17 cellular contexts compared by ENCODE assay signal in genomic region chr11:27865105-27865504, GRCh38.
A peak's percentile ranks its signal among the peaks of the same experiment; 100 is the strongest.
DNase-seq lines count a peak whose midpoint lies in the region; ATAC-seq, FAIRE-seq and TF ChIP-seq lines count a peak whose summit lies in the region.
"Had no signal": no experiment of that assay in that cellular context is flagged by ENCODE, and none has a peak within 500 bp of the region (broad histone marks: within the 10 kb centered on the region; RNA-seq: fewer than 3 reads in every experiment).

No MANE protein-coding gene starts in this region.

- no peak overlapping the region for H3K4me3 ChIP-seq in GM12878
- H3K4me3 ChIP-seq in mesenchymal stem cell (ENCODE audit: insufficient read depth in 1 of 2, low read depth in 1 of 2, low read length in 2 of 2), result no peak overlapping the region
- H3K4me3 ChIP-seq: BLaER1 treated with 17β-estradiol and CSF1 and Interleukin-3, amounts not matched to agents 10 nM and 100 nM; HAP-1; K562 had no signal

- H3K79me2 ChIP-seq in H9 (ENCODE audit: insufficient read depth, low read length), result no peaks in the 10 kb centered on the region
- H3K79me2 ChIP-seq in GM12878 (ENCODE audit: control insufficient read depth, insufficient read depth, low read length), result no peaks in the 10 kb centered on the region

- H2AK5ac ChIP-seq in H9 (ENCODE audit: insufficient read length, low read length) (no peak overlapping the region), mesenchymal stem cell (ENCODE audit: low read length, severe bottlenecking) (peak overlapping the region; percentile 73)

- FAIRE-seq in GM12878 (lab: Jason Lieb, UNC), result no peak
- FAIRE-seq: GM12891, GM18507, K562 had no signal

- no CpG with 5 or more reads among the region's 3 CpGs for WGBS in H9 (ENCODE audit: extremely low coverage, insufficient read length, low lambda C conversion rate)
- 7% methylated on average over 3 of the region's 3 CpGs for WGBS in GM12878 (ENCODE audit: insufficient coverage, insufficient replicate concordance, low lambda C conversion rate, missing lambda C conversion rate)
- WGBS in mesenchymal stem cell, result 87% methylated on average over 2 of the region's 3 CpGs

- 0 out of 3 replicates have a peak, but pooled peaks have one; percentile 11 for TF ChIP-seq CTCF in H9 (conservative IDR thresholded peaks at IDR 0.05)
- TF ChIP-seq CTCF in GM12878 (IDR thresholded peaks at IDR 0.05 in 2 of 3, conservative IDR thresholded peaks at IDR 0.05 in 1 of 3; ENCODE audit: control insufficient read depth in 2 of 3, extremely low read depth in 1 of 3, insufficient read depth in 1 of 3, low read depth in 3 of 3, low read length in 3 of 3), result no peak

- in situ Hi-C loops in GM12878 (cut with MboI), result no loop called here

- BruUV-seq in GM12878 (replicated peaks; lab: Mats Ljungman, UMichigan), result no TSS peak

- RAD21 ChIA-PET in GM12878 (lab: Charles Lee; ENCODE audit: unreplicated experiment), result interaction anchor here (0.7 kb wide), 1 partner anchor 46 kb away, joined by 3 read pairs; no protein-coding TSS in a partner anchor

- H3K9ac ChIP-seq in H9 (ENCODE audit: extremely low read depth, insufficient read length, low read length) (no peak overlapping the region), GM12878 (ENCODE audit: control insufficient read depth, insufficient read depth, low read length) (no peak overlapping the region), mesenchymal stem cell (ENCODE audit: low read length) (no peak overlapping the region)
- H3K9ac ChIP-seq: BLaER1 treated with 17β-estradiol and CSF1 and Interleukin-3, amounts not matched to agents 10 nM and 100 nM had no signal

- no peak overlapping the region for H3K56ac ChIP-seq in H9 (ENCODE audit: insufficient read length, low read depth, low read length)

- intact Hi-C loops in GM12878 (cut with micrococcal nuclease; ENCODE audit: unreplicated experiment), result no loop called here

- H3K27ac ChIP-seq in H9 (ENCODE audit: insufficient read length, low read depth, low read length) (no peak overlapping the region), GM12878 (ENCODE audit: control insufficient read depth, insufficient read depth) (no peak overlapping the region), mesenchymal stem cell (ENCODE audit: low read length, poor library complexity, severe bottlenecking) (no peak overlapping the region)
- H3K27ac ChIP-seq: BLaER1 treated with 17β-estradiol and CSF1 and Interleukin-3, amounts not matched to agents 10 nM and 100 nM; HL-60 had no signal

- H3K23ac ChIP-seq in H9 (ENCODE audit: insufficient read length, low read depth, low read length) (no peak overlapping the region), mesenchymal stem cell (ENCODE audit: low read length in 2 of 2) (peak overlapping the region in 1 of 2 experiments; percentile 77)

- H4K5ac ChIP-seq in H9 (ENCODE audit: insufficient read length, low read depth, low read length), result no peak overlapping the region

- H3K4me3 Mint-ChIP-seq in H9, result no peak overlapping the region
- H3K4me3 Mint-ChIP-seq: B cell; CD8-positive, alpha-beta T cell had no signal

- no peak for TF ChIP-seq EP300 in GM12878 (IDR thresholded peaks at IDR 0.05; ENCODE audit: borderline replicate concordance in 1 of 2, control insufficient read depth in 1 of 2, low read depth in 2 of 2, low read length in 2 of 2)

- H3K9me3 ChIP-seq in H9 (ENCODE audit: control insufficient read depth, low read depth, low read length) (no peaks in the 10 kb centered on the region), GM12878 (replicated peaks; ENCODE audit: control insufficient read depth, insufficient read depth, low read length) (no peaks in the 10 kb centered on the region), mesenchymal stem cell (ENCODE audit: control insufficient read depth, low read length) (no peaks in the 10 kb centered on the region)
- H3K9me3 ChIP-seq: BLaER1 treated with 17β-estradiol and CSF1 and Interleukin-3, amounts not matched to agents 10 nM and 100 nM; HAP-1 had no signal

- H3K27ac Mint-ChIP-seq in H9, result no peak overlapping the region; a peak in 1 of 7 replicates
- H3K27ac Mint-ChIP-seq: B cell; CD8-positive, alpha-beta T cell had no signal

- H3K4me1 Mint-ChIP-seq in H9, result peaks cover 0 to 2% of the 10 kb centered on the region in 2 experiments; a peak in 1 of 4 replicates
- H3K4me1 Mint-ChIP-seq: B cell had no signal

- H3K36me3 ChIP-seq in GM12878 (ENCODE audit: control insufficient read depth in 2 of 2, insufficient read depth in 2 of 2, low read length in 1 of 2), result no peaks in the 10 kb centered on the region
- no peaks in the 10 kb centered on the region for H3K36me3 ChIP-seq in mesenchymal stem cell (ENCODE audit: control insufficient read depth in 1 of 2, insufficient read depth in 2 of 2, low read depth in 1 of 2, low read length in 2 of 2)
- H3K36me3 ChIP-seq: BLaER1 treated with 17β-estradiol and CSF1 and Interleukin-3, amounts not matched to agents 10 nM and 100 nM; HAP-1 had no signal

- H4K8ac ChIP-seq in H9 (replicated peaks; ENCODE audit: insufficient read length, low read depth, low read length) (no peak overlapping the region), mesenchymal stem cell (ENCODE audit: low read length) (no peak overlapping the region)

- POLR2A ChIA-PET in GM12878 (lab: Charles Lee), result no interaction called here

- SMC1A ChIA-PET in GM12878 (lab: Charles Lee; ENCODE audit: uncharacterized antibody, unreplicated experiment), result interaction anchor here (0.9 to 2.3 kb wide), 3 partner anchors 8 to 631 kb away, joined by 3 to 8 read pairs (median 3); no protein-coding TSS in a partner anchor

- H2BK12ac ChIP-seq in H9 (ENCODE audit: insufficient read length, low read depth, low read length) (no peak overlapping the region), mesenchymal stem cell (ENCODE audit: low read length in 2 of 2) (no peak overlapping the region)

- H3K4me2 ChIP-seq in H9 (ENCODE audit: insufficient read depth, insufficient read length, low read length) (no peak overlapping the region), GM12878 (ENCODE audit: control insufficient read depth, insufficient read depth) (no peak overlapping the region), mesenchymal stem cell (ENCODE audit: low read length, poor library complexity, severe bottlenecking) (no peak overlapping the region)
- H3K4me2 ChIP-seq: BLaER1 treated with 17β-estradiol and CSF1 and Interleukin-3, amounts not matched to agents 10 nM and 100 nM had no signal

- H3K27me3 ChIP-seq in H9 (ENCODE audit: insufficient read depth, low read length) (no peaks in the 10 kb centered on the region), GM12878 (replicated peaks in 1 of 2; ENCODE audit: control insufficient read depth in 2 of 2, insufficient read depth in 2 of 2, low read length in 1 of 2) (no peaks in the 10 kb centered on the region), mesenchymal stem cell (ENCODE audit: control insufficient read depth in 1 of 2, insufficient read depth in 1 of 2, low read length in 2 of 2) (no peaks in the 10 kb centered on the region)
- H3K27me3 ChIP-seq: BLaER1 treated with 17β-estradiol and CSF1 and Interleukin-3, amounts not matched to agents 10 nM and 100 nM had no signal

- H3K9me3 Mint-ChIP-seq in H9, result no peaks in the 10 kb centered on the region
- H3K9me3 Mint-ChIP-seq: CD8-positive, alpha-beta T cell had no signal

- no peak overlapping the region for H2BK5ac ChIP-seq in H9 (ENCODE audit: insufficient read length, low read length)
- peak overlapping the region; percentile 5 for H2BK5ac ChIP-seq in mesenchymal stem cell (ENCODE audit: low read depth, low read length, poor library complexity, severe bottlenecking)

- ATAC-seq in GM12878 (no peak), GM19324 (IDR thresholded peaks at IDR 0.05; ENCODE audit: low FRiP score, unreplicated experiment) (no peak)
- ATAC-seq: CD8-positive, alpha-beta T cell; K562 had no signal

- no peaks in the 10 kb centered on the region; a peak in 1 of 7 replicates for H3K36me3 Mint-ChIP-seq in H9 (ENCODE audit: insufficient read depth in 1 of 3, low read depth in 3 of 3)
- H3K36me3 Mint-ChIP-seq: CD8-positive, alpha-beta T cell had no signal

- H4K20me1 ChIP-seq in H9 (ENCODE audit: control insufficient read depth, insufficient read depth, insufficient read length) (no peaks in the 10 kb centered on the region), GM12878 (ENCODE audit: control insufficient read depth, insufficient read depth) (no peaks in the 10 kb centered on the region)
- H4K20me1 ChIP-seq: BLaER1 treated with 17β-estradiol and CSF1 and Interleukin-3, amounts not matched to agents 10 nM and 100 nM had no signal

- no peaks in the 10 kb centered on the region for H3K4me1 ChIP-seq in H9 (ENCODE audit: insufficient read depth, low read length)
- H3K4me1 ChIP-seq in GM12878 (ENCODE audit: control insufficient read depth, insufficient read depth, low read length), result no peaks in the 10 kb centered on the region
- peaks cover 12% of the 10 kb centered on the region for H3K4me1 ChIP-seq in mesenchymal stem cell (ENCODE audit: control insufficient read depth, insufficient read depth, low read depth, low read length)
- H3K4me1 ChIP-seq: BLaER1 treated with 17β-estradiol and CSF1 and Interleukin-3, amounts not matched to agents 10 nM and 100 nM; HAP-1 had no signal

- peak; percentile 5; the same call in 1 of the 2 replicates for TF ChIP-seq RAD21 in GM12878 (IDR thresholded peaks at IDR 0.05; ENCODE audit: insufficient read depth, low read depth, low read length)

- H2AFZ ChIP-seq in H9 (ENCODE audit: low read length), result no peak overlapping the region
- H2AFZ ChIP-seq in GM12878 (ENCODE audit: control insufficient read depth, low read depth, low read length), result no peak overlapping the region
- no peak overlapping the region for H2AFZ ChIP-seq in mesenchymal stem cell (ENCODE audit: low read depth, low read length)

- H3K14ac ChIP-seq in H9 (ENCODE audit: insufficient read depth, low read length) (no peak overlapping the region; the same call in 1 of the 2 replicates), mesenchymal stem cell (ENCODE audit: low read length in 2 of 2) (no peak overlapping the region)

- H3K79me1 ChIP-seq in H9 (ENCODE audit: insufficient read depth, low read depth, low read length, poor library complexity, severe bottlenecking) (no peaks in the 10 kb centered on the region), mesenchymal stem cell (replicated peaks; ENCODE audit: low read length, poor library complexity, severe bottlenecking) (no peaks in the 10 kb centered on the region)

- CTCF ChIA-PET in GM12878 (lab: Yijun Ruan, JAX), result interaction anchor here (2.4 kb wide), 1 partner anchor 8 kb away, joined by 6 read pairs; no protein-coding TSS in a partner anchor

- no peaks in the 10 kb centered on the region for H3K23me2 ChIP-seq in H9 (ENCODE audit: insufficient read length, low read depth, low read length, poor library complexity, severe bottlenecking)

- H3K4ac ChIP-seq in H9 (ENCODE audit: low read depth, low read length) (no peak overlapping the region), mesenchymal stem cell (ENCODE audit: low read depth in 1 of 2, low read length in 2 of 2) (no peak overlapping the region)

- H3K27me3 Mint-ChIP-seq in H9 (ENCODE audit: low read depth), result peaks cover 1% of the 10 kb centered on the region

- no peak overlapping the region for H2BK20ac ChIP-seq in H9 (ENCODE audit: low read depth, low read length, poor library complexity, severe bottlenecking)

- H2BK15ac ChIP-seq in H9 (ENCODE audit: low read depth, low read length), result no peak overlapping the region
- no peak overlapping the region for H2BK15ac ChIP-seq in mesenchymal stem cell (ENCODE audit: low read depth, poor library complexity, severe bottlenecking)

- H4K91ac ChIP-seq in H9 (ENCODE audit: insufficient read length, low read depth, low read length) (no peak overlapping the region), mesenchymal stem cell (ENCODE audit: low read length) (no peak overlapping the region)

- DNase-seq in H9, result no peak
- no peak for DNase-seq in GM12878 (ENCODE audit: low read depth, low spot score)
- DNase-seq in mesenchymal stem cell, result no peak
- no peak for DNase-seq in NCI-H446 (lab: John Stamatoyannopoulos, UW)
- no peak for DNase-seq in stimulated activated CD4-positive, alpha-beta T cell treated with anti-CD3 and anti-CD28 coated beads, Interleukin-4, amount 100 ng/mL, for 24 hours
- DNase-seq: Calu3; CD8-positive, alpha-beta T cell; DMS79 treated with DMSO at 0.1 percent for 48 hours; GOT3 had no signal

- no peak overlapping the region for H3K18ac ChIP-seq in H9 (ENCODE audit: insufficient read length, low read depth, low read length)
- no peak overlapping the region for H3K18ac ChIP-seq in mesenchymal stem cell (ENCODE audit: low read depth in 1 of 2, low read length in 2 of 2)

- no peak overlapping the region for H2BK120ac ChIP-seq in H9 (ENCODE audit: low read depth, low read length, poor library complexity, severe bottlenecking)
- H2BK120ac ChIP-seq in mesenchymal stem cell (ENCODE audit: low read depth, low read length), result no peak overlapping the region

- H3T11ph ChIP-seq in H9 (ENCODE audit: low read length), result no peak overlapping the region

- no peak for TF ChIP-seq POLR2A in GM12878 (IDR thresholded peaks at IDR 0.05; ENCODE audit: low read depth, low read length)
